ENCODE assay signal across 11 cellular contexts in the genomic region with DNA sequence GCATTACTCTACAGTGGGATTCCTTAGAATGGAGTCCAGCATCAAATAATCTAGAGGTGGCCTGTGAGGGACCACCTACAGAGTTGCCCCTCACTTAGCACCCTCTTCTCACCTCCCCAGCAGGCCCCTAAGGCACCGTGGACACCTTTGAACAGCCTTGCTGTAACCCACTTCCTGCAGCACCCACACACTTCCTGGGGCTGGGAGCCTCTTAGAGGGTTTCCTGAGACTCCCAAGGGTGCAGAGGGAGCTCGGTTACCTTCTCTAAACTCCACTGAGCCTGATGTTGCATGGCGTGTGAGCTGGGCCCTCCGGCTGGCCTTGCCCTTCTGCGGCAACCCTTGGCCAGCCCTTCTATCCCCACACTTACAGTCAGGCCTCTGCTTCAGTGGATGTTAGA. TPM values are rescaled to one million over a fixed set of nuclear protein-coding genes. Genes with fewer than 3 reads are reported as not detected.
DNase-seq lines count a peak whose midpoint lies in the region; ATAC-seq, FAIRE-seq and TF ChIP-seq lines count a peak whose summit lies in the region.
"Had no signal": no experiment of that assay in that cellular context is flagged by ENCODE, and none has a peak within 500 bp of the region (broad histone marks: within the 10 kb centered on the region; RNA-seq: fewer than 3 reads in every experiment).

No MANE protein-coding gene starts in this region.

- no peak for TF ChIP-seq POLR2A in GM12878 (IDR thresholded peaks at IDR 0.05; ENCODE audit: low read depth, low read length)

- DNase-seq in GM19239 (ENCODE audit: insufficient read length, low spot score) (peak; percentile 8), GM12878 (ENCODE audit: low read depth, low spot score) (peak; percentile 19), HAP-1 (ENCODE audit: low spot score in 2 of 2) (no peak), NCI-H128 (lab: John Stamatoyannopoulos, UW; ENCODE audit: unreplicated experiment) (no peak)
- peak; percentile 87 for DNase-seq in activated CD4-positive, alpha-beta T cell treated with anti-CD3 and anti-CD28 coated beads, Interleukin-2, amount 10 ng/mL, durations not matched to agents 24 days and 14 days
- peak; percentile 18 for DNase-seq in stimulated activated CD8-positive, alpha-beta memory T cell treated with anti-CD3 and anti-CD28 coated beads, Interleukin-15, amount 100 ng/mL, for 1 hour (ENCODE audit: low read depth)
- DNase-seq: DMS79 treated with DMSO at 0.1 percent for 48 hours had no signal

- H3K27ac ChIP-seq in GM12878 (ENCODE audit: control insufficient read depth, insufficient read depth): no peak overlapping the region

- TF ChIP-seq CTCF in GM12878 (IDR thresholded peaks at IDR 0.05 in 2 of 3, conservative IDR thresholded peaks at IDR 0.05 in 1 of 3; ENCODE audit: control insufficient read depth in 2 of 3, extremely low read depth in 1 of 3, insufficient read depth in 1 of 3, low read depth in 3 of 3, low read length in 3 of 3): no peak

- SMC1A ChIA-PET in GM12878 (lab: Charles Lee; ENCODE audit: uncharacterized antibody, unreplicated experiment): interaction anchor here (0.6 to 4.8 kb wide), 8 partner anchors 12 to 156 kb away, joined by 3 to 24 read pairs (median 4); no protein-coding TSS in a partner anchor

- H3K9me3 ChIP-seq in GM12878 (replicated peaks; ENCODE audit: control insufficient read depth, insufficient read depth, low read length) (no peaks in the 10 kb centered on the region), HAP-1 (no peaks in the 10 kb centered on the region)

- H3K79me2 ChIP-seq in GM12878 (ENCODE audit: control insufficient read depth, insufficient read depth, low read length): no peaks in the 10 kb centered on the region

- H3K27ac Mint-ChIP-seq in activated CD4-positive, alpha-beta T cell treated with anti-CD3 and anti-CD28 coated beads, Interleukin-2, amount 10 ng/mL, durations not matched to agents 24 days and 14 days: peak overlapping the region; percentile 90

- H3K4me1 Mint-ChIP-seq in activated CD4-positive, alpha-beta T cell treated with anti-CD3 and anti-CD28 coated beads, Interleukin-2, amount 10 ng/mL, durations not matched to agents 24 days and 14 days: peaks cover 76% of the 10 kb centered on the region

- H3K9me3 Mint-ChIP-seq in activated CD4-positive, alpha-beta T cell treated with anti-CD3 and anti-CD28 coated beads, Interleukin-2, amount 10 ng/mL, durations not matched to agents 24 days and 14 days: peaks cover 18% of the 10 kb centered on the region

- no peaks in the 10 kb centered on the region for H3K27me3 Mint-ChIP-seq in activated CD4-positive, alpha-beta T cell treated with anti-CD3 and anti-CD28 coated beads, Interleukin-2, amount 10 ng/mL, durations not matched to agents 24 days and 14 days

- H3K36me3 ChIP-seq in GM12878 (ENCODE audit: control insufficient read depth in 2 of 2, insufficient read depth in 2 of 2, low read length in 1 of 2): no peaks in the 10 kb centered on the region
- no peaks in the 10 kb centered on the region for H3K36me3 ChIP-seq in HAP-1 (replicated peaks)

- H3K27me3 ChIP-seq in GM12878 (replicated peaks in 1 of 2; ENCODE audit: control insufficient read depth in 2 of 2, insufficient read depth in 2 of 2, low read length in 1 of 2) (no peaks in the 10 kb centered on the region), HAP-1 (ENCODE audit: low read depth) (no peaks in the 10 kb centered on the region)

- TF ChIP-seq RAD21 in GM12878 (IDR thresholded peaks at IDR 0.05; ENCODE audit: insufficient read depth, low read depth, low read length): no peak; the same call in 1 of the 2 replicates

- CTCF ChIA-PET in GM12878 (lab: Yijun Ruan, JAX): interaction anchor here (1.3 kb wide), 1 partner anchor 155 kb away, joined by 4 read pairs; no protein-coding TSS in a partner anchor

- H4K20me1 ChIP-seq in GM12878 (ENCODE audit: control insufficient read depth, insufficient read depth): no peaks in the 10 kb centered on the region

- RAD21 ChIA-PET in GM12878 (lab: Charles Lee; ENCODE audit: unreplicated experiment): interaction anchor here (0.7 to 2.5 kb wide), 4 partner anchors 38 to 70 kb away, joined by 3 to 13 read pairs (median 4); no protein-coding TSS in a partner anchor

- TF ChIP-seq EP300 in GM12878 (IDR thresholded peaks at IDR 0.05; ENCODE audit: borderline replicate concordance in 1 of 2, control insufficient read depth in 1 of 2, low read depth in 2 of 2, low read length in 2 of 2): 0 out of 4 replicates have a peak, but pooled peaks of 1 of the 2 experiments have one; percentile 42

- peaks cover 15% of the 10 kb centered on the region for H3K36me3 Mint-ChIP-seq in activated CD4-positive, alpha-beta T cell treated with anti-CD3 and anti-CD28 coated beads, Interleukin-2, amount 10 ng/mL, durations not matched to agents 24 days and 14 days (ENCODE audit: low read depth)

- peak overlapping the region; percentile 15; the same call in 1 of the 2 replicates for H3K4me2 ChIP-seq in GM12878 (ENCODE audit: control insufficient read depth, insufficient read depth)

- intact Hi-C loops in activated CD4-positive, alpha-beta T cell treated with anti-CD3 and anti-CD28 coated beads, Interleukin-2, amount 10 ng/mL, durations not matched to agents 24 days and 14 days (cut with micrococcal nuclease): loop anchor here (1.0 to 10.0 kb wide), 4 partner anchors 9 to 300 kb away; no protein-coding TSS in a partner anchor
- intact Hi-C loops in GM12878 (cut with micrococcal nuclease; ENCODE audit: unreplicated experiment): no loop called here

- peak overlapping the region; percentile 85 for H3K4me3 Mint-ChIP-seq in activated CD4-positive, alpha-beta T cell treated with anti-CD3 and anti-CD28 coated beads, Interleukin-2, amount 10 ng/mL, durations not matched to agents 24 days and 14 days

- BruUV-seq in GM12878 (replicated peaks; lab: Mats Ljungman, UMichigan): no TSS peak

- ATAC-seq in GM12878: peak; percentile 65
- no peak for ATAC-seq in HG02588 (IDR thresholded peaks at IDR 0.05; ENCODE audit: unreplicated experiment)
- ATAC-seq in GM21447 (IDR thresholded peaks at IDR 0.05; ENCODE audit: unreplicated experiment): no peak

- WGBS in GM12878 (ENCODE audit: insufficient coverage, insufficient replicate concordance, low lambda C conversion rate, missing lambda C conversion rate): 26% methylated on average over 5 of the region's 5 CpGs

- POLR2A ChIA-PET in GM12878 (lab: Charles Lee): interaction anchor here (0.7 kb wide), 1 partner anchor 41 kb away, joined by 3 read pairs; no protein-coding TSS in a partner anchor

- H3K9ac ChIP-seq in GM12878 (ENCODE audit: control insufficient read depth, insufficient read depth, low read length): no peak overlapping the region

- no peak overlapping the region for H2AFZ ChIP-seq in GM12878 (ENCODE audit: control insufficient read depth, low read depth, low read length)

- H3K4me3 ChIP-seq in GM12878: no peak overlapping the region
- H3K4me3 ChIP-seq in HAP-1: no peak overlapping the region

- no peak for FAIRE-seq in GM19239 (lab: Jason Lieb, UNC)
- FAIRE-seq in GM12878 (lab: Jason Lieb, UNC): no peak

- in situ Hi-C loops in GM12878 (cut with MboI) (no loop called here), HAP-1 (cut with MboI; ENCODE audit: low sequenced_read_pairs) (no loop called here)

- H3K4me1 ChIP-seq in GM12878 (ENCODE audit: control insufficient read depth, insufficient read depth, low read length): peaks cover 26% of the 10 kb centered on the region
- no peaks in the 10 kb centered on the region for H3K4me1 ChIP-seq in HAP-1

RNA-seq across cellular contexts. Expression of gene SIRPG, which starts 7.3 kb away (rescaled TPM):
- 33.8 and 34.3 TPM in 2 replicates for total RNA-seq in activated CD4-positive, alpha-beta T cell treated with anti-CD3 and anti-CD28 coated beads, Interleukin-2, amount 10 ng/mL, durations not matched to agents 24 days and 14 days
- total RNA-seq in GM12878 (2013; cell fraction: nucleolus; rRNA removed): 16.1 and 19.4 TPM in 2 replicates
- total RNA-seq in GM12878 (2014; rRNA removed) (2.6 and 4.3 TPM in 2 replicates), GM12878 (2014; rRNA removed; fragmentation: Illumina TruSeq; extraction: Trizol) (2.7 and 3.1 TPM in 2 replicates), GM12878 (2021) (3.4 and 4.0 TPM in 2 replicates)
- polyA plus RNA-seq in GM12878 (2011; ENCODE audit: low read depth): 3.2 TPM
- polyA plus RNA-seq in GM12878 (2011; rRNA removed) (0.95 and 1.1 TPM in 2 replicates), GM12878 (2014; fragmentation: Illumina TruSeq; extraction: Trizol) (7.6 and 8.3 TPM in 2 replicates), GM12878 (2014; fragmentation: Nextera tagmentation; extraction: Ambion mirVana) (10 to 100 TPM; 10.0 to 13.0 TPM), GM12878 (2014; rRNA removed) (6.5 and 6.9 TPM in 2 replicates), GM12878 (2016; fragmentation: Nextera tagmentation; extraction: Ambion mirVana) (1 to 10 TPM; 2.9 to 4.0 TPM)
- 1.4 and 1.7 TPM in 2 replicates for polyA plus RNA-seq in GM12878 (2011; cell fraction: cytosol; rRNA removed)
- polyA plus RNA-seq in GM12878 (2011; cell fraction: nucleus; rRNA removed): 0.79 and 0.86 TPM in 2 replicates
- 0.20 and 1.1 TPM in 2 replicates for polyA plus RNA-seq in GM12878 (2012)
- polyA minus RNA-seq in GM12878 (2011; rRNA and poly(A)+ RNA removed): 0.51 and 0.62 TPM in 2 replicates
- polyA minus RNA-seq in GM12878 (2011; cell fraction: cytosol; rRNA and poly(A)+ RNA removed): not detected in 2 replicates
- not detected in 2 replicates for polyA minus RNA-seq in GM12878 (2011; cell fraction: nucleus; rRNA and poly(A)+ RNA removed)
- total RNA-seq: dermis microvascular lymphatic vessel endothelial cell had no signal
- polyA plus RNA-seq: neural cell had no signal

RNA-seq across cellular contexts. Expression of gene SIRPB1, which starts 45.1 kb away (rescaled TPM):
- total RNA-seq in activated CD4-positive, alpha-beta T cell treated with anti-CD3 and anti-CD28 coated beads, Interleukin-2, amount 10 ng/mL, durations not matched to agents 24 days and 14 days: 0.82 and 2.8 TPM in 2 replicates
- total RNA-seq in GM12878 (2013; cell fraction: nucleolus; rRNA removed): 114 and 121 TPM in 2 replicates
- total RNA-seq in GM12878 (2014; rRNA removed) (10.0 and 10.3 TPM in 2 replicates), GM12878 (2014; rRNA removed; fragmentation: Illumina TruSeq; extraction: Trizol) (8.2 and 12.0 TPM in 2 replicates), GM12878 (2021) (18.9 and 20.1 TPM in 2 replicates)
- polyA plus RNA-seq in GM12878 (2011; ENCODE audit: low read depth): 3.0 TPM
- polyA plus RNA-seq in GM12878 (2011; rRNA removed) (2.7 and 3.4 TPM in 2 replicates), GM12878 (2014; fragmentation: Illumina TruSeq; extraction: Trizol) (22.3 and 26.0 TPM in 2 replicates), GM12878 (2014; fragmentation: Nextera tagmentation; extraction: Ambion mirVana) (10 to 100 TPM; 27.9 to 33.8 TPM), GM12878 (2014; rRNA removed) (17.0 and 17.9 TPM in 2 replicates), GM12878 (2016; fragmentation: Nextera tagmentation; extraction: Ambion mirVana) (1 to 10 TPM; 9.2 to 9.7 TPM)
- 4.0 and 4.3 TPM in 2 replicates for polyA plus RNA-seq in GM12878 (2011; cell fraction: cytosol; rRNA removed)
- 8.0 and 8.5 TPM in 2 replicates for polyA plus RNA-seq in GM12878 (2011; cell fraction: nucleus; rRNA removed)
- 1.2 and 2.9 TPM in 2 replicates for polyA plus RNA-seq in GM12878 (2012)
- polyA minus RNA-seq in GM12878 (2011; rRNA and poly(A)+ RNA removed): 6.6 and 7.5 TPM in 2 replicates
- 2.8 and 3.7 TPM in 2 replicates for polyA minus RNA-seq in GM12878 (2011; cell fraction: cytosol; rRNA and poly(A)+ RNA removed)
- polyA minus RNA-seq in GM12878 (2011; cell fraction: nucleus; rRNA and poly(A)+ RNA removed): 2.2 and 4.6 TPM in 2 replicates

Comparison
In these comparisons a context has a peak if more than half of its experiments do, and no peak if none do; other contexts are left out.
1. DNase-seq: peak in GM19239 (single experiment), activated CD4-positive, alpha-beta T cell treated with anti-CD3 and anti-CD28 coated beads, Interleukin-2, amount 10 ng/mL, durations not matched to agents 24 days and 14 days (single experiment), GM12878 (single experiment) and stimulated activated CD8-positive, alpha-beta memory T cell treated with anti-CD3 and anti-CD28 coated beads, Interleukin-15, amount 100 ng/mL, for 1 hour (single experiment); none in HAP-1 (0 of 2) and NCI-H128 (single experiment).